ENCODE assay signal across 2 cellular contexts in genomic region chr9:89595646-89596045, GRCh38.
TF ChIP-seq lines count a peak whose summit lies in the region.

No MANE protein-coding gene starts in this region.

TF ChIP-seq in liver, 16 proteins besides CTCF, POLR2A, EP300 and RAD21:
- TF ChIP-seq TAF1 (conservative IDR thresholded peaks at IDR 0.05) = no peak
- TF ChIP-seq FOXA1 (IDR thresholded peaks at IDR 0.05) = no peak
- TF ChIP-seq HNF4A (conservative IDR thresholded peaks at IDR 0.05) = peak; percentile 60 to 80
- TF ChIP-seq, protein P1, sequence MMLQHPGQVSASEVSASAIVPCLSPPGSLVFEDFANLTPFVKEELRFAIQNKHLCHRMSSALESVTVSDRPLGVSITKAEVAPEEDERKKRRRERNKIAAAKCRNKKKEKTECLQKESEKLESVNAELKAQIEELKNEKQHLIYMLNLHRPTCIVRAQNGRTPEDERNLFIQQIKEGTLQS (IDR thresholded peaks at IDR 0.05) = no peak
- TF ChIP-seq, protein P2, sequence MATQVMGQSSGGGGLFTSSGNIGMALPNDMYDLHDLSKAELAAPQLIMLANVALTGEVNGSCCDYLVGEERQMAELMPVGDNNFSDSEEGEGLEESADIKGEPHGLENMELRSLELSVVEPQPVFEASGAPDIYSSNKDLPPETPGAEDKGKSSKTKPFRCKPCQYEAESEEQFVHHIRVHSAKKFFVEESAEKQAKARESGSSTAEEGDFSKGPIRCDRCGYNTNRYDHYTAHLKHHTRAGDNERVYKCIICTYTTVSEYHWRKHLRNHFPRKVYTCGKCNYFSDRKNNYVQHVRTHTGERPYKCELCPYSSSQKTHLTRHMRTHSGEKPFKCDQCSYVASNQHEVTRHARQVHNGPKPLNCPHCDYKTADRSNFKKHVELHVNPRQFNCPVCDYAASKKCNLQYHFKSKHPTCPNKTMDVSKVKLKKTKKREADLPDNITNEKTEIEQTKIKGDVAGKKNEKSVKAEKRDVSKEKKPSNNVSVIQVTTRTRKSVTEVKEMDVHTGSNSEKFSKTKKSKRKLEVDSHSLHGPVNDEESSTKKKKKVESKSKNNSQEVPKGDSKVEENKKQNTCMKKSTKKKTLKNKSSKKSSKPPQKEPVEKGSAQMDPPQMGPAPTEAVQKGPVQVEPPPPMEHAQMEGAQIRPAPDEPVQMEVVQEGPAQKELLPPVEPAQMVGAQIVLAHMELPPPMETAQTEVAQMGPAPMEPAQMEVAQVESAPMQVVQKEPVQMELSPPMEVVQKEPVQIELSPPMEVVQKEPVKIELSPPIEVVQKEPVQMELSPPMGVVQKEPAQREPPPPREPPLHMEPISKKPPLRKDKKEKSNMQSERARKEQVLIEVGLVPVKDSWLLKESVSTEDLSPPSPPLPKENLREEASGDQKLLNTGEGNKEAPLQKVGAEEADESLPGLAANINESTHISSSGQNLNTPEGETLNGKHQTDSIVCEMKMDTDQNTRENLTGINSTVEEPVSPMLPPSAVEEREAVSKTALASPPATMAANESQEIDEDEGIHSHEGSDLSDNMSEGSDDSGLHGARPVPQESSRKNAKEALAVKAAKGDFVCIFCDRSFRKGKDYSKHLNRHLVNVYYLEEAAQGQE (IDR thresholded peaks at IDR 0.05) = no peak
- TF ChIP-seq YY1 (IDR thresholded peaks at IDR 0.05) = no peak
- TF ChIP-seq HNF4G (IDR thresholded peaks at IDR 0.05) = peak; percentile 46
- peak; percentile 40 for TF ChIP-seq SP1 (IDR thresholded peaks at IDR 0.05)
- TF ChIP-seq JUND (IDR thresholded peaks at IDR 0.05) = no peak
- peak in 1 of 2 donors; percentile 46 for TF ChIP-seq RXRA (IDR thresholded peaks at IDR 0.05)
- TF ChIP-seq GABPA (IDR thresholded peaks at IDR 0.05 in 1 of 2, conservative IDR thresholded peaks at IDR 0.05 in 1 of 2) = no peak
TF ChIP-seq in liver: peak in this region for 4.

TF ChIP-seq in HepG2, 621 proteins besides CTCF, POLR2A, EP300 and RAD21:
- TF ChIP-seq ZNF570 (CRISPR knock-in tag; IDR thresholded peaks at IDR 0.05; ENCODE audit: borderline replicate concordance) = no peak
- TF ChIP-seq ZNF292 (CRISPR knock-in tag; IDR thresholded peaks at IDR 0.05; ENCODE audit: borderline replicate concordance, low read depth) = no peak
- TF ChIP-seq AHR (CRISPR knock-in tag; IDR thresholded peaks at IDR 0.05) = no peak
- no peak for TF ChIP-seq ETV6 (CRISPR knock-in tag; conservative IDR thresholded peaks at IDR 0.05)
- TF ChIP-seq ADNP (CRISPR knock-in tag; IDR thresholded peaks at IDR 0.05) = no peak
- TF ChIP-seq, protein P3, sequence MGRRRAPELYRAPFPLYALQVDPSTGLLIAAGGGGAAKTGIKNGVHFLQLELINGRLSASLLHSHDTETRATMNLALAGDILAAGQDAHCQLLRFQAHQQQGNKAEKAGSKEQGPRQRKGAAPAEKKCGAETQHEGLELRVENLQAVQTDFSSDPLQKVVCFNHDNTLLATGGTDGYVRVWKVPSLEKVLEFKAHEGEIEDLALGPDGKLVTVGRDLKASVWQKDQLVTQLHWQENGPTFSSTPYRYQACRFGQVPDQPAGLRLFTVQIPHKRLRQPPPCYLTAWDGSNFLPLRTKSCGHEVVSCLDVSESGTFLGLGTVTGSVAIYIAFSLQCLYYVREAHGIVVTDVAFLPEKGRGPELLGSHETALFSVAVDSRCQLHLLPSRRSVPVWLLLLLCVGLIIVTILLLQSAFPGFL (CRISPR knock-in tag; IDR thresholded peaks at IDR 0.05) = no peak
- TF ChIP-seq ZBTB20 (CRISPR knock-in tag; IDR thresholded peaks at IDR 0.05; ENCODE audit: borderline replicate concordance, low read depth) = no peak
- TF ChIP-seq RNF219 (CRISPR knock-in tag; IDR thresholded peaks at IDR 0.05) = no peak
- no peak for TF ChIP-seq ZBTB7B (CRISPR knock-in tag; IDR thresholded peaks at IDR 0.05)
- TF ChIP-seq REXO4 (CRISPR knock-in tag; IDR thresholded peaks at IDR 0.05; ENCODE audit: borderline replicate concordance) = no peak
- no peak for TF ChIP-seq ZNF576 (CRISPR knock-in tag; IDR thresholded peaks at IDR 0.05)
- TF ChIP-seq, protein P4, sequence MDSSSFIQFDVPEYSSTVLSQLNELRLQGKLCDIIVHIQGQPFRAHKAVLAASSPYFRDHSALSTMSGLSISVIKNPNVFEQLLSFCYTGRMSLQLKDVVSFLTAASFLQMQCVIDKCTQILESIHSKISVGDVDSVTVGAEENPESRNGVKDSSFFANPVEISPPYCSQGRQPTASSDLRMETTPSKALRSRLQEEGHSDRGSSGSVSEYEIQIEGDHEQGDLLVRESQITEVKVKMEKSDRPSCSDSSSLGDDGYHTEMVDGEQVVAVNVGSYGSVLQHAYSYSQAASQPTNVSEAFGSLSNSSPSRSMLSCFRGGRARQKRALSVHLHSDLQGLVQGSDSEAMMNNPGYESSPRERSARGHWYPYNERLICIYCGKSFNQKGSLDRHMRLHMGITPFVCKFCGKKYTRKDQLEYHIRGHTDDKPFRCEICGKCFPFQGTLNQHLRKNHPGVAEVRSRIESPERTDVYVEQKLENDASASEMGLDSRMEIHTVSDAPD (CRISPR knock-in tag; IDR thresholded peaks at IDR 0.05) = no peak
- no peak for TF ChIP-seq ZFP36L1 (CRISPR knock-in tag; IDR thresholded peaks at IDR 0.05)
- no peak for TF ChIP-seq ZNF720 (CRISPR knock-in tag; IDR thresholded peaks at IDR 0.05)
- no peak for TF ChIP-seq TBX3 (IDR thresholded peaks at IDR 0.05; ENCODE audit: borderline replicate concordance)
- no peak for TF ChIP-seq ZSCAN12 (CRISPR knock-in tag; IDR thresholded peaks at IDR 0.05)
- TF ChIP-seq ZC3H4 (CRISPR knock-in tag; IDR thresholded peaks at IDR 0.05; ENCODE audit: borderline replicate concordance) = no peak
- TF ChIP-seq KAT7 (CRISPR knock-in tag; IDR thresholded peaks at IDR 0.05; ENCODE audit: borderline replicate concordance) = no peak
- no peak for TF ChIP-seq ZNF557 (CRISPR knock-in tag; IDR thresholded peaks at IDR 0.05)
- TF ChIP-seq MTF2 (CRISPR knock-in tag; IDR thresholded peaks at IDR 0.05; ENCODE audit: borderline replicate concordance) = no peak
